Comparison of ENCODE assay signal across 12 cellular contexts in genomic region chrY:17430570-17431166, GRCh38.
A peak's percentile ranks its signal among the peaks of the same experiment; 100 is the strongest.
DNase-seq lines count a peak whose midpoint lies in the region; FAIRE-seq and TF ChIP-seq lines count a peak whose summit lies in the region.
"Had no signal": no experiment of that assay in that cellular context is flagged by ENCODE, and none has a peak within 500 bp of the region (broad histone marks: within the 10 kb centered on the region; RNA-seq: fewer than 3 reads in every experiment).

No MANE protein-coding gene starts in this region.

- H3K27me3 ChIP-seq in MG63 (no peaks in the 10 kb centered on the region), small intestine (ENCODE audit: control insufficient read depth in 2 of 2, insufficient read depth in 2 of 2, low read length in 2 of 2) (no peaks in the 10 kb centered on the region)
- H3K27me3 ChIP-seq: BLaER1 had no signal

- H3K27me3 Mint-ChIP-seq in osteocyte (ENCODE audit: unreplicated experiment): no peaks in the 10 kb centered on the region

- no peak overlapping the region for H3K27ac Mint-ChIP-seq in osteocyte (ENCODE audit: unreplicated experiment)
- H3K27ac Mint-ChIP-seq: activated naive CD4-positive, alpha-beta T cell treated with anti-CD3 and anti-CD28 coated beads, Interleukin-2, amount 50 U/mL, for 72 hours had no signal

- H3K9me3 ChIP-seq in MG63: no peaks in the 10 kb centered on the region
- no peaks in the 10 kb centered on the region for H3K9me3 ChIP-seq in small intestine (ENCODE audit: control insufficient read depth, low read depth)
- H3K9me3 ChIP-seq: BLaER1 had no signal

- H3K4me3 ChIP-seq in MG63 (no peak overlapping the region), epithelial cell of proximal tubule (ENCODE audit: low read depth, low read length) (no peak overlapping the region), small intestine (ENCODE audit: low read depth in 1 of 2, low read length in 2 of 2) (no peak overlapping the region)
- H3K4me3 ChIP-seq: BLaER1 had no signal

- WGBS in small intestine, 3 donors: 17 to 30% methylated on average over 5 of the region's 5 CpGs; no CpG with 5 or more reads in 1 of the 3 donors

- no peaks in the 10 kb centered on the region for H3K36me3 Mint-ChIP-seq in osteocyte (ENCODE audit: unreplicated experiment)
- H3K36me3 Mint-ChIP-seq: activated naive CD4-positive, alpha-beta T cell treated with anti-CD3 and anti-CD28 coated beads, Interleukin-2, amount 50 U/mL, for 72 hours had no signal

- H3K4me1 ChIP-seq in small intestine (ENCODE audit: control insufficient read depth in 2 of 2, insufficient read depth in 1 of 2, low read depth in 1 of 2, low read length in 1 of 2): no peaks in the 10 kb centered on the region
- H3K4me1 ChIP-seq: BLaER1 had no signal

- H3K4me1 Mint-ChIP-seq in osteocyte (ENCODE audit: unreplicated experiment): no peaks in the 10 kb centered on the region

- DNase-seq in activated effector memory CD4-positive, alpha-beta T cell treated with anti-CD3 and anti-CD28 coated beads, Interleukin-2, amount 50 U/mL, for 16 hours: peak; percentile 61
- no peak for DNase-seq in activated effector memory CD4-positive, alpha-beta T cell treated with Interleukin-2 at 50 U/mL for 16 hours
- DNase-seq in MG63: peak; percentile 4
- no peak for DNase-seq in epithelial cell of proximal tubule (ENCODE audit: low read depth)
- peak; percentile 0 for DNase-seq in small intestine
- no peak for DNase-seq in NCI-H187 treated with DMSO at 0.1 percent for 48 hours (lab: John Stamatoyannopoulos, UW)
- no peak for DNase-seq in NCI-H226
- DNase-seq in osteocyte (ENCODE audit: extremely low spot score, unreplicated experiment): no peak
- DNase-seq: NCI-H446 treated with DMSO at 0.1 percent for 48 hours had no signal

- no peaks in the 10 kb centered on the region for H3K9me3 Mint-ChIP-seq in osteocyte (ENCODE audit: unreplicated experiment)
- H3K9me3 Mint-ChIP-seq: activated naive CD4-positive, alpha-beta T cell treated with anti-CD3 and anti-CD28 coated beads, Interleukin-2, amount 50 U/mL, for 72 hours had no signal

- H3K4me3 Mint-ChIP-seq in osteocyte (ENCODE audit: unreplicated experiment): no peak overlapping the region

- H3K36me3 ChIP-seq in MG63 (no peaks in the 10 kb centered on the region), small intestine (ENCODE audit: control insufficient read depth in 2 of 2, insufficient read depth in 2 of 2, low read length in 2 of 2) (no peaks in the 10 kb centered on the region)
- H3K36me3 ChIP-seq: BLaER1 had no signal

- H3K27ac ChIP-seq in small intestine (ENCODE audit: low read depth in 1 of 2, low read length in 1 of 2): no peak overlapping the region
- H3K27ac ChIP-seq: BLaER1, epithelial cell of prostate had no signal

- no peak for FAIRE-seq in small intestine (lab: Jason Lieb, UNC)

- TF ChIP-seq CTCF in epithelial cell of proximal tubule (conservative IDR thresholded peaks at IDR 0.05; ENCODE audit: low read depth, low read length) (peak; percentile 58), osteocyte (IDR thresholded peaks at IDR 0.05) (no peak)

Comparison
In these comparisons a context has a peak if more than half of its experiments do, and no peak if none do; other contexts are left out.
1. DNase-seq: peak in activated effector memory CD4-positive, alpha-beta T cell treated with anti-CD3 and anti-CD28 coated beads, Interleukin-2, amount 50 U/mL, for 16 hours (single experiment), MG63 (single experiment) and small intestine (single experiment); none in activated effector memory CD4-positive, alpha-beta T cell treated with Interleukin-2 at 50 U/mL for 16 hours (single experiment), epithelial cell of proximal tubule (single experiment), NCI-H187 treated with DMSO at 0.1 percent for 48 hours (single experiment), NCI-H226 (single experiment) and osteocyte (single experiment).